ENCODE assay signal across 8 cellular contexts in the genomic region with DNA sequence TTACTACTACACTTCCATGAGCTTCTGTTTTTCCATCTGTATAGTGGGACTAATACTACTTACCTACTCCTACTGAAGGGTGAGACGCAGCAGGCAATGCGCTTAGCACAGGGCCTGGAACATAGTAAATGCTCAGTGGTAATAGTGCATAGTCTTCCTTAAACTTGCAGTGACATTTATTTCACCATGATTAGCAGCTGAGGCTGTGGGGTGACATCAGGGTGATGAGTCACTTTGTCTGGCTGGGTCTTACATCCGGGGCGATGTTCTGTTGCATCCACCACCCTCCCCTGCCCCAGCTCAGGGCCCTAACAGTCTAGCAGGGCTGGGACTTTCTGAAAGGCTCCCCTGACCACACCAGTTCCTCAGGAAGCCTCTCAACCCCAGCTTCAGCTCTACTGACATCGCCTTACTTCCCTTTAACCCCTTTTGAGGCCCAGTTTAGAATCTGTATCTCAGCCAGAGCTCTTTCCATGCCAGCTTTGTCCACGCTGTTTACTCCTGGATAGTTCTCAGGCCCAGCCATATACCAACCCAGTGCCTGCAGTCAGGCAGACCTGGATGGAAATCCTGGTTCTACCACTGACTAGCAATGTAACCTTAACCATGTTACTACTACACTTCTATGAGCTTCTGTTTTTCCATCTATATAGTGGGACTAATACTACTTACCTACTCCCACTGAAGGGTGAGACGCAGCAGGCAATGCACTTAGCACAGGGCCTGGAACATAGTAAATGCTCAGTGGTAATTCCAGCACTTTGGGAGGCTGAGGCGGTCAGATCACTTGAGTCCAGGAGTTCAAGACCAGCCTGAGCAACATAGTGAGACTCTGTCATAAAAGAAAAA.
DNase-seq lines count a peak whose midpoint lies in the region; ATAC-seq and TF ChIP-seq lines count a peak whose summit lies in the region.

No MANE protein-coding gene starts in this region.

- CTCF ChIA-PET in CD8-positive, alpha-beta memory T cell (lab: Charles Lee) = interaction anchor here (0.9 to 9.9 kb wide), 7 partner anchors 9 to 365 kb away, joined by 3 to 117 read pairs (median 9); no protein-coding TSS in a partner anchor

- ATAC-seq in GM21528 (IDR thresholded peaks at IDR 0.05; ENCODE audit: low FRiP score, unreplicated experiment) = peak; percentile 83

- H3K36me3 ChIP-seq in CD8-positive, alpha-beta memory T cell (ENCODE audit: insufficient read depth, low read length) = no peaks in the 10 kb centered on the region
- peaks cover 3% of the 10 kb centered on the region for H3K36me3 ChIP-seq in neutrophil
- no peaks in the 10 kb centered on the region for H3K36me3 ChIP-seq in tibial artery

- TF ChIP-seq CTCF in neutrophil (IDR thresholded peaks at IDR 0.05) (peak; percentile 32), tibial artery (IDR thresholded peaks at IDR 0.05) (no peak)

- no peaks in the 10 kb centered on the region for H3K27me3 Mint-ChIP-seq in CD8-positive, alpha-beta memory T cell
- H3K27me3 Mint-ChIP-seq in dendritic cell treated with granulocyte-macrophage colony-stimulating factor and Interleukin-4, amounts not matched to agents 40 ng/mL and 50 ng/mL, for 4 days = no peaks in the 10 kb centered on the region

- H3K9me3 ChIP-seq in CD8-positive, alpha-beta memory T cell (ENCODE audit: low read length) = no peaks in the 10 kb centered on the region
- H3K9me3 ChIP-seq in neutrophil (no peaks in the 10 kb centered on the region), tibial artery (no peaks in the 10 kb centered on the region)

- peak overlapping the region; percentile 93 to 99 (median 98) for H3K27ac Mint-ChIP-seq in CD8-positive, alpha-beta memory T cell
- H3K27ac Mint-ChIP-seq in dendritic cell treated with granulocyte-macrophage colony-stimulating factor and Interleukin-4, amounts not matched to agents 40 ng/mL and 50 ng/mL, for 4 days = peak overlapping the region; percentile 87

- H3K27me3 ChIP-seq in CD8-positive, alpha-beta memory T cell (ENCODE audit: insufficient read depth, low read length, poor library complexity, severe bottlenecking) = no peaks in the 10 kb centered on the region
- no peaks in the 10 kb centered on the region for H3K27me3 ChIP-seq in neutrophil
- H3K27me3 ChIP-seq in tibial artery = no peaks in the 10 kb centered on the region

- H3K27ac ChIP-seq in CD8-positive, alpha-beta memory T cell (ENCODE audit: low read depth, low read length) = peak overlapping the region; percentile 74
- peak overlapping the region; percentile 98 for H3K27ac ChIP-seq in neutrophil
- peak overlapping the region; percentile 30 to 53 for H3K27ac ChIP-seq in tibial artery

- intact Hi-C loops in dendritic cell treated with granulocyte-macrophage colony-stimulating factor and Interleukin-4, amounts not matched to agents 40 ng/mL and 50 ng/mL, for 4 days (cut with micrococcal nuclease) = loop anchor here (5.0 kb wide), 2 partner anchors 33 to 48 kb away; no protein-coding TSS in a partner anchor
- intact Hi-C loops in tibial artery (cut with DNase I; ENCODE audit: low total_unique reads) = loop anchor here (10.0 kb wide), 1 partner anchor 550 kb away; no protein-coding TSS in a partner anchor

- DNase-seq in CD8-positive, alpha-beta memory T cell = peak; percentile 74 to 94 (median 83)
- DNase-seq in Jurkat, Clone E6-1 (ENCODE audit: low read depth, low spot score) = peak; percentile 91
- peak; percentile 83 to 86 for DNase-seq in activated CD4-positive, alpha-beta T cell treated with anti-CD3 and anti-CD28 coated beads for 4 hours
- DNase-seq in tibial artery = peak; percentile 78 to 85
- DNase-seq in NCI-H128 (lab: John Stamatoyannopoulos, UW; ENCODE audit: unreplicated experiment) = no peak

- peaks cover 52 to 78% (median 59%) of the 10 kb centered on the region in 3 donors for H3K4me1 Mint-ChIP-seq in CD8-positive, alpha-beta memory T cell
- peaks cover 71% of the 10 kb centered on the region for H3K4me1 Mint-ChIP-seq in dendritic cell treated with granulocyte-macrophage colony-stimulating factor and Interleukin-4, amounts not matched to agents 40 ng/mL and 50 ng/mL, for 4 days (ENCODE audit: low read depth)

- peak overlapping the region; percentile 25 for H3K4me3 ChIP-seq in CD8-positive, alpha-beta memory T cell (ENCODE audit: low read length)
- peak overlapping the region; percentile 5 for H3K4me3 ChIP-seq in Jurkat, Clone E6-1 (ENCODE audit: low read length)
- H3K4me3 ChIP-seq in neutrophil (ENCODE audit: low read depth in 1 of 2, low read length in 1 of 2) (peak overlapping the region; percentile 28 to 46), tibial artery (no peak overlapping the region)

- no peaks in the 10 kb centered on the region for H3K9me3 Mint-ChIP-seq in CD8-positive, alpha-beta memory T cell
- no peaks in the 10 kb centered on the region for H3K9me3 Mint-ChIP-seq in dendritic cell treated with granulocyte-macrophage colony-stimulating factor and Interleukin-4, amounts not matched to agents 40 ng/mL and 50 ng/mL, for 4 days

- peaks cover 0 to under 1% (median 0%) of the 10 kb centered on the region in 3 donors for H3K36me3 Mint-ChIP-seq in CD8-positive, alpha-beta memory T cell
- peaks cover 23% of the 10 kb centered on the region for H3K36me3 Mint-ChIP-seq in dendritic cell treated with granulocyte-macrophage colony-stimulating factor and Interleukin-4, amounts not matched to agents 40 ng/mL and 50 ng/mL, for 4 days (ENCODE audit: low read depth)

- H3K4me3 Mint-ChIP-seq in CD8-positive, alpha-beta memory T cell = peak overlapping the region; percentile 14 to 82 (median 68)
- no peak overlapping the region for H3K4me3 Mint-ChIP-seq in dendritic cell treated with granulocyte-macrophage colony-stimulating factor and Interleukin-4, amounts not matched to agents 40 ng/mL and 50 ng/mL, for 4 days

- POLR2A ChIA-PET in CD8-positive, alpha-beta memory T cell (lab: Charles Lee) = interaction anchor here (0.6 to 1.8 kb wide), 8 partner anchors 10 to 354 kb away, joined by 3 to 20 read pairs (median 4); no protein-coding TSS in a partner anchor

- H3K4me1 ChIP-seq in CD8-positive, alpha-beta memory T cell (ENCODE audit: insufficient read depth, low read length) = peaks cover 59% of the 10 kb centered on the region
- peaks cover 81 to 87% of the 10 kb centered on the region in 2 experiments for H3K4me1 ChIP-seq in neutrophil (ENCODE audit: control insufficient read depth in 1 of 2, insufficient read depth in 1 of 2, low read depth in 1 of 2, low read length in 1 of 2)
- peaks cover 0 to 30% (median 22%) of the 10 kb centered on the region in 4 donors for H3K4me1 ChIP-seq in tibial artery

Comparison
In these comparisons a context has a peak if more than half of its experiments do, and no peak if none do; other contexts are left out.
1. H3K27ac ChIP-seq: peak in every context shown above with its lines; median percentile 98 in neutrophil; 74 in CD8-positive, alpha-beta memory T cell; 42 in tibial artery.
2. H3K4me3 ChIP-seq: peak in CD8-positive, alpha-beta memory T cell (single experiment), Jurkat, Clone E6-1 (single experiment) and neutrophil (2 of 2); none in tibial artery (0 of 2).